ENCODE assay signal across 29 cellular contexts in genomic region chr4:52016985-52017384, GRCh38. TPM values are rescaled to one million over a fixed set of nuclear protein-coding genes. Genes with fewer than 3 reads are reported as not detected.
"Had no signal": no experiment of that assay in that cellular context is flagged by ENCODE, and none has a peak within 500 bp of the region (broad histone marks: within the 10 kb centered on the region; RNA-seq: fewer than 3 reads in every experiment).

No MANE protein-coding gene starts in this region.

- H3K27ac ChIP-seq: SJCRH30, SK-N-MC, WERI-Rb-1 had no signal

- H3K9me3 Mint-ChIP-seq: activated CD4-positive, alpha-beta memory T cell treated with anti-CD3 and anti-CD28 coated beads, Interleukin-2, amount 10 ng/mL, durations not matched to agents 7 days and 5 days; activated naive CD4-positive, alpha-beta T cell treated with anti-CD3 and anti-CD28 coated beads, Interleukin-2, amount 10 ng/mL, durations not matched to agents 7 days and 5 days; activated naive CD8-positive, alpha-beta T cell treated with anti-CD3 and anti-CD28 coated beads, Interleukin-2, amount 50 U/mL, for 24 hours; brain had no signal

- FAIRE-seq: bronchial epithelial cell, K562 had no signal

- H3K4me1 Mint-ChIP-seq: activated naive CD8-positive, alpha-beta T cell treated with anti-CD3 and anti-CD28 coated beads, Interleukin-2, amount 50 U/mL, for 24 hours; brain had no signal

- DNase-seq: activated CD4-positive, alpha-beta memory T cell treated with anti-CD3 and anti-CD28 coated beads, Interleukin-2, amount 10 ng/mL, durations not matched to agents 7 days and 5 days; activated CD4-positive, alpha-beta T cell treated with anti-CD3 and anti-CD28 coated beads for 1 hour; activated CD4-positive, alpha-beta T cell treated with anti-CD3 and anti-CD28 coated beads for 48 hours; activated CD4-positive, CD25-positive, alpha-beta regulatory T cell; activated CD8-positive, alpha-beta memory T cell treated with anti-CD3 and anti-CD28 coated beads for 24 hours; activated CD8-positive, alpha-beta memory T cell treated with anti-CD3 and anti-CD28 coated beads, Interleukin-2, amount 10 ng/mL, durations not matched to agents 7 days and 5 days; activated CD8-positive, alpha-beta memory T cell treated with anti-CD3 and anti-CD28 coated beads, Interleukin-2, amount 50 U/mL, for 48 hours; activated effector memory CD4-positive, alpha-beta T cell treated with Interleukin-2 at 50 U/mL for 16 hours; activated naive CD4-positive, alpha-beta T cell treated with anti-CD3 and anti-CD28 coated beads, Interleukin-2, amount 10 ng/mL, durations not matched to agents 7 days and 5 days; activated naive CD8-positive, alpha-beta T cell treated with anti-CD3 and anti-CD28 coated beads, Interleukin-2, amount 50 U/mL, for 24 hours; activated T-cell treated with anti-CD3 and anti-CD28 coated beads, Interleukin-2, amount 50 U/mL, for 48 hours; anterior cingulate cortex; Karpas-422; NCI-H1105 treated with DMSO at 0.1 percent for 48 hours; NCI-H1436 treated with DMSO at 0.1 percent for 48 hours; NCI-H1694 treated with DMSO at 0.1 percent for 48 hours; NCI-H2029; NCI-H345; NCI-H524 treated with DMSO at 0.1 percent for 48 hours; OCI-M1; SHP77; SJCRH30; T1000; WERI-Rb-1 had no signal

- H3K27ac Mint-ChIP-seq: activated CD4-positive, alpha-beta memory T cell treated with anti-CD3 and anti-CD28 coated beads, Interleukin-2, amount 10 ng/mL, durations not matched to agents 7 days and 5 days; activated CD8-positive, alpha-beta memory T cell treated with anti-CD3 and anti-CD28 coated beads, Interleukin-2, amount 10 ng/mL, durations not matched to agents 7 days and 5 days; activated naive CD4-positive, alpha-beta T cell treated with anti-CD3 and anti-CD28 coated beads, Interleukin-2, amount 10 ng/mL, durations not matched to agents 7 days and 5 days; activated naive CD8-positive, alpha-beta T cell; activated naive CD8-positive, alpha-beta T cell treated with anti-CD3 and anti-CD28 coated beads, Interleukin-2, amount 50 U/mL, for 24 hours had no signal

- H3K4me3 ChIP-seq: K562, SJCRH30, SK-N-MC had no signal

- H3K4me1 ChIP-seq: SJCRH30 had no signal

- H3K27me3 ChIP-seq: SJCRH30 had no signal

- H3K27me3 Mint-ChIP-seq: activated CD4-positive, alpha-beta memory T cell treated with anti-CD3 and anti-CD28 coated beads, Interleukin-2, amount 10 ng/mL, durations not matched to agents 7 days and 5 days; activated CD8-positive, alpha-beta memory T cell treated with anti-CD3 and anti-CD28 coated beads, Interleukin-2, amount 10 ng/mL, durations not matched to agents 7 days and 5 days; activated naive CD4-positive, alpha-beta T cell treated with anti-CD3 and anti-CD28 coated beads, Interleukin-2, amount 10 ng/mL, durations not matched to agents 7 days and 5 days; activated naive CD8-positive, alpha-beta T cell; activated naive CD8-positive, alpha-beta T cell treated with anti-CD3 and anti-CD28 coated beads, Interleukin-2, amount 50 U/mL, for 24 hours; brain had no signal

- H3K4me3 Mint-ChIP-seq: activated CD4-positive, alpha-beta memory T cell treated with anti-CD3 and anti-CD28 coated beads, Interleukin-2, amount 10 ng/mL, durations not matched to agents 7 days and 5 days; activated CD8-positive, alpha-beta memory T cell treated with anti-CD3 and anti-CD28 coated beads, Interleukin-2, amount 10 ng/mL, durations not matched to agents 7 days and 5 days; activated naive CD4-positive, alpha-beta T cell treated with anti-CD3 and anti-CD28 coated beads, Interleukin-2, amount 10 ng/mL, durations not matched to agents 7 days and 5 days; activated naive CD8-positive, alpha-beta T cell; activated naive CD8-positive, alpha-beta T cell treated with anti-CD3 and anti-CD28 coated beads, Interleukin-2, amount 50 U/mL, for 24 hours had no signal

- H3K36me3 ChIP-seq: WERI-Rb-1 had no signal

- ATAC-seq: activated CD8-positive, alpha-beta memory T cell treated with anti-CD3 and anti-CD28 coated beads, Interleukin-2, amount 10 ng/mL, durations not matched to agents 7 days and 5 days; activated naive CD8-positive, alpha-beta T cell treated with anti-CD3 and anti-CD28 coated beads, Interleukin-2, amount 50 U/mL, for 24 hours; K562 had no signal

- H3K9me3 ChIP-seq: SJCRH30 had no signal

- H3K36me3 Mint-ChIP-seq: activated naive CD4-positive, alpha-beta T cell treated with anti-CD3 and anti-CD28 coated beads, Interleukin-2, amount 10 ng/mL, durations not matched to agents 7 days and 5 days; activated naive CD8-positive, alpha-beta T cell had no signal

RNA-seq across cellular contexts. Expression of gene LRRC66, which starts 3.2 kb away (rescaled TPM):
- total RNA-seq: K562 had no signal
- polyA plus RNA-seq: K562 had no signal

RNA-seq across cellular contexts. Expression of gene SPATA18, which starts 34.1 kb away (rescaled TPM):
- total RNA-seq: SJCRH30 had no signal
- polyA plus RNA-seq: K562 had no signal
